8 cellular contexts compared by ENCODE assay signal in genomic region chr16:87661561-87661960, GRCh38. TPM values are rescaled to one million over a fixed set of nuclear protein-coding genes. Genes with fewer than 3 reads are reported as not detected.
DNase-seq lines count a peak whose midpoint lies in the region; ATAC-seq and TF ChIP-seq lines count a peak whose summit lies in the region.

No MANE protein-coding gene starts in this region.

- POLR2A ChIA-PET in CD8-positive, alpha-beta T cell (lab: Charles Lee): no interaction called here

- CTCF ChIA-PET in CD8-positive, alpha-beta T cell (lab: Charles Lee): no interaction called here

- ATAC-seq in CD8-positive, alpha-beta T cell: peak; percentile 36
- ATAC-seq in GM21515 (IDR thresholded peaks at IDR 0.05; ENCODE audit: unreplicated experiment) (no peak), GM18502 (IDR thresholded peaks at IDR 0.05; ENCODE audit: poor library complexity, unreplicated experiment) (no peak)

- no peaks in the 10 kb centered on the region for H3K36me3 Mint-ChIP-seq in CD8-positive, alpha-beta T cell

- H3K4me1 ChIP-seq in CD8-positive, alpha-beta T cell (ENCODE audit: insufficient read depth, low read length): no peaks in the 10 kb centered on the region

- H3K27me3 ChIP-seq in CD8-positive, alpha-beta T cell (ENCODE audit: insufficient read depth, low read length): no peaks in the 10 kb centered on the region

- no peak overlapping the region for H3K27ac ChIP-seq in CD8-positive, alpha-beta T cell (ENCODE audit: low read depth, low read length)

- peak in 3 of 7 experiments; percentile 19 to 52 (median 27) for DNase-seq in CD8-positive, alpha-beta T cell
- DNase-seq in KBM-7: peak; percentile 97
- peak; percentile 25 for DNase-seq in activated T-cell treated with anti-CD3 and anti-CD28 coated beads for 48 hours (ENCODE audit: low read depth)
- peak; percentile 35 for DNase-seq in kidney tubule cell (ENCODE audit: low spot score)
- DNase-seq in posterior cingulate gyrus: no peak
- no peak for DNase-seq in NCI-H510A (lab: John Stamatoyannopoulos, UW)

- no peaks in the 10 kb centered on the region for H3K9me3 Mint-ChIP-seq in CD8-positive, alpha-beta T cell

- H3K4me1 Mint-ChIP-seq in CD8-positive, alpha-beta T cell (ENCODE audit: low read depth): peaks cover 2% of the 10 kb centered on the region

- no peak overlapping the region for H3K4me3 ChIP-seq in CD8-positive, alpha-beta T cell (ENCODE audit: low read depth, low read length)

- H3K36me3 ChIP-seq in CD8-positive, alpha-beta T cell (ENCODE audit: insufficient read depth, low read length): no peaks in the 10 kb centered on the region

- TF ChIP-seq CTCF in CD8-positive, alpha-beta T cell (IDR thresholded peaks at IDR 0.05): no peak

- in situ Hi-C loops in KBM-7 (cut with MboI; ENCODE audit: low pct_unique_long_range_greater_than_20kb, low sequenced_read_pairs): loop anchor here (10.0 kb wide), 1 partner anchor 57 kb away; the partner anchor contains the start of gene JPH3

- intact Hi-C loops in CD8-positive, alpha-beta T cell (cut with DNase I, micrococcal nuclease): no loop called here
- intact Hi-C loops in posterior cingulate gyrus (cut with DNase I): no loop called here

- H3K9me3 ChIP-seq in CD8-positive, alpha-beta T cell (ENCODE audit: low read length): no peaks in the 10 kb centered on the region

- no peak overlapping the region for H3K4me3 Mint-ChIP-seq in CD8-positive, alpha-beta T cell

- no peak overlapping the region for H3K27ac Mint-ChIP-seq in CD8-positive, alpha-beta T cell

- peaks cover 13% of the 10 kb centered on the region for H3K27me3 Mint-ChIP-seq in CD8-positive, alpha-beta T cell (ENCODE audit: low read depth)

RNA-seq across cellular contexts. Expression of gene JPH3, which starts 59.3 kb away (rescaled TPM):
- not detected for total RNA-seq in CD8-positive, alpha-beta T cell

Comparison
In these comparisons a context has a peak if more than half of its experiments do, and no peak if none do; other contexts are left out.
1. DNase-seq: peak in KBM-7 (single experiment), activated T-cell treated with anti-CD3 and anti-CD28 coated beads for 48 hours (single experiment) and kidney tubule cell (single experiment); none in posterior cingulate gyrus (0 of 10) and NCI-H510A (single experiment).